ENCODE assay signal across 33 cellular contexts in genomic region chr2:217617496-217618085, GRCh38.
DNase-seq lines count a peak whose midpoint lies in the region; ATAC-seq and TF ChIP-seq lines count a peak whose summit lies in the region.
"Had no signal": no experiment of that assay in that cellular context is flagged by ENCODE, and none has a peak within 500 bp of the region (broad histone marks: within the 10 kb centered on the region; RNA-seq: fewer than 3 reads in every experiment).

No MANE protein-coding gene starts in this region.

- peak; percentile 57 for ATAC-seq in GM23338
- no peak for ATAC-seq in Right ventricle myocardium superior (ENCODE audit: poor library complexity)
- no peak for ATAC-seq in esophagus mucosa
- ATAC-seq: A549; gastrocnemius medialis; left colon; sciatic nerve; stimulated activated naive CD8-positive, alpha-beta T cell treated with anti-CD3 and anti-CD28 coated beads, Interleukin-15, amount 100 ng/mL, for 72 hours had no signal

- no peak for TF ChIP-seq POLR2A in stomach (IDR thresholded peaks at IDR 0.05)

- no peak for TF ChIP-seq EP300 in stomach (IDR thresholded peaks at IDR 0.05)

- H3K4me1 Mint-ChIP-seq in GM23338 (peaks cover 15% of the 10 kb centered on the region), nephron progenitor cell (peaks cover 73% of the 10 kb centered on the region)
- H3K4me1 Mint-ChIP-seq: central memory CD8-positive, alpha-beta T cell had no signal

- H3K36me3 Mint-ChIP-seq in GM23338 (ENCODE audit: low read depth) (no peaks in the 10 kb centered on the region), nephron progenitor cell (ENCODE audit: low read depth) (no peaks in the 10 kb centered on the region)

- H3K4me3 ChIP-seq in GM23338: no peak overlapping the region
- H3K4me3 ChIP-seq in adipocyte (ENCODE audit: low read length): no peak overlapping the region
- H3K4me3 ChIP-seq in fibroblast of villous mesenchyme (ENCODE audit: low read depth, low read length): no peak overlapping the region
- H3K4me3 ChIP-seq in stomach: no peak overlapping the region
- H3K4me3 ChIP-seq: A549, dorsolateral prefrontal cortex, esophagus squamous epithelium, gastrocnemius medialis, Peyer's patch, vagina had no signal

- H3K27ac ChIP-seq in GM23338 (ENCODE audit: low read depth) (no peak overlapping the region), stomach (peak overlapping the region in 2 of 5 donors; percentile 6 to 25)
- H3K27ac ChIP-seq: A549, dorsolateral prefrontal cortex, esophagus squamous epithelium, gastrocnemius medialis, Peyer's patch, vagina had no signal

- H3K27me3 ChIP-seq in GM23338 (ENCODE audit: insufficient read depth): no peaks in the 10 kb centered on the region
- no peaks in the 10 kb centered on the region for H3K27me3 ChIP-seq in adipocyte (replicated peaks; ENCODE audit: control insufficient read depth, insufficient read depth, low read length)
- no peaks in the 10 kb centered on the region for H3K27me3 ChIP-seq in stomach
- H3K27me3 ChIP-seq: dorsolateral prefrontal cortex, esophagus squamous epithelium, gastrocnemius medialis, Peyer's patch, vagina had no signal

- H3K9me3 ChIP-seq in adipocyte (ENCODE audit: control insufficient read depth, low read length): no peaks in the 10 kb centered on the region
- no peaks in the 10 kb centered on the region for H3K9me3 ChIP-seq in stomach
- H3K9me3 ChIP-seq: A549, esophagus squamous epithelium, gastrocnemius medialis, Peyer's patch, vagina had no signal

- H3K4me1 ChIP-seq in GM23338 (ENCODE audit: insufficient read depth) (peaks cover 7% of the 10 kb centered on the region), adipocyte (ENCODE audit: control insufficient read depth, insufficient read depth, low read length) (no peaks in the 10 kb centered on the region), stomach (peaks cover 4 to 20% (median 10%) of the 10 kb centered on the region in 4 donors)
- H3K4me1 ChIP-seq: A549 had no signal

- H3K9me2 ChIP-seq in GM23338 (ENCODE audit: insufficient read depth): 0 out of 2 replicates have a peak, but pooled peaks cover 8% of the 10 kb centered on the region

- WGBS in stomach, 5 donors: 52 to 65% (median 58%) methylated on average over 5 to 8 of the region's 8 CpGs

- no peaks in the 10 kb centered on the region for H3K79me2 ChIP-seq in GM23338 (replicated peaks; ENCODE audit: insufficient read depth)

- peaks cover 6% of the 10 kb centered on the region for H3K27me3 Mint-ChIP-seq in GM23338 (ENCODE audit: insufficient read depth, low read depth, poor library complexity)
- peaks cover 8% of the 10 kb centered on the region for H3K27me3 Mint-ChIP-seq in nephron progenitor cell (ENCODE audit: low read depth, poor library complexity)
- H3K27me3 Mint-ChIP-seq: activated CD4-positive, alpha-beta T cell treated with anti-CD3 and anti-CD28 coated beads, Interleukin-2, amount 10 ng/mL, durations not matched to agents 24 days and 14 days; activated naive CD8-positive, alpha-beta T cell treated with anti-CD3 and anti-CD28 coated beads for 36 hours; activated T-cell treated with anti-CD3 and anti-CD28 coated beads, Interleukin-2, amount 50 U/mL, for 24 hours; CD4-positive, alpha-beta T cell; central memory CD8-positive, alpha-beta T cell; stimulated activated naive CD8-positive, alpha-beta T cell treated with anti-CD3 and anti-CD28 coated beads, Interleukin-15, amount 100 ng/mL, for 72 hours had no signal

- H3K27ac Mint-ChIP-seq in GM23338 (no peak overlapping the region), nephron progenitor cell (peak overlapping the region; percentile 95)
- H3K27ac Mint-ChIP-seq: activated CD4-positive, alpha-beta T cell treated with anti-CD3 and anti-CD28 coated beads, Interleukin-2, amount 10 ng/mL, durations not matched to agents 24 days and 14 days; activated naive CD8-positive, alpha-beta T cell treated with anti-CD3 and anti-CD28 coated beads for 36 hours; activated T-cell treated with anti-CD3 and anti-CD28 coated beads, Interleukin-2, amount 50 U/mL, for 24 hours; CD4-positive, alpha-beta T cell; stimulated activated naive CD8-positive, alpha-beta T cell treated with anti-CD3 and anti-CD28 coated beads, Interleukin-15, amount 100 ng/mL, for 72 hours had no signal

- no peak overlapping the region for H3K4me2 ChIP-seq in GM23338
- H3K4me2 ChIP-seq: A549 had no signal

- no peaks in the 10 kb centered on the region for H3K36me3 ChIP-seq in GM23338 (ENCODE audit: insufficient read depth)
- no peaks in the 10 kb centered on the region for H3K36me3 ChIP-seq in adipocyte (ENCODE audit: control insufficient read depth, insufficient read depth, low read length, severe bottlenecking)
- H3K36me3 ChIP-seq in stomach: no peaks in the 10 kb centered on the region
- H3K36me3 ChIP-seq: esophagus squamous epithelium, gastrocnemius medialis, Peyer's patch, vagina had no signal

- H3F3A ChIP-seq in GM23338 (replicated peaks; ENCODE audit: low read depth): no peaks in the 10 kb centered on the region

- no peaks in the 10 kb centered on the region for H3K9me3 Mint-ChIP-seq in GM23338
- no peaks in the 10 kb centered on the region for H3K9me3 Mint-ChIP-seq in nephron progenitor cell
- H3K9me3 Mint-ChIP-seq: activated CD4-positive, alpha-beta T cell treated with anti-CD3 and anti-CD28 coated beads, Interleukin-2, amount 10 ng/mL, durations not matched to agents 24 days and 14 days; activated naive CD8-positive, alpha-beta T cell treated with anti-CD3 and anti-CD28 coated beads for 36 hours; activated T-cell treated with anti-CD3 and anti-CD28 coated beads, Interleukin-2, amount 50 U/mL, for 24 hours; CD4-positive, alpha-beta T cell; central memory CD8-positive, alpha-beta T cell; stimulated activated naive CD8-positive, alpha-beta T cell treated with anti-CD3 and anti-CD28 coated beads, Interleukin-15, amount 100 ng/mL, for 72 hours had no signal

- TF ChIP-seq CTCF in GM23338 (conservative IDR thresholded peaks at IDR 0.05; ENCODE audit: low read depth in 2 of 2) (no peak), fibroblast of villous mesenchyme (IDR thresholded peaks at IDR 0.05; ENCODE audit: insufficient read depth, low read depth, low read length) (no peak), nephron progenitor cell (IDR thresholded peaks at IDR 0.05) (no peak), stomach (IDR thresholded peaks at IDR 0.05) (no peak)

- H3K9ac ChIP-seq in adipocyte (ENCODE audit: low read length): no peak overlapping the region

- no peaks in the 10 kb centered on the region for H4K20me1 ChIP-seq in GM23338 (replicated peaks; ENCODE audit: insufficient read depth)

- H3K4me3 Mint-ChIP-seq in GM23338 (no peak overlapping the region), nephron progenitor cell (peak overlapping the region; percentile 46)
- H3K4me3 Mint-ChIP-seq: activated CD4-positive, alpha-beta T cell treated with anti-CD3 and anti-CD28 coated beads, Interleukin-2, amount 10 ng/mL, durations not matched to agents 24 days and 14 days; activated naive CD8-positive, alpha-beta T cell treated with anti-CD3 and anti-CD28 coated beads for 36 hours; activated T-cell treated with anti-CD3 and anti-CD28 coated beads, Interleukin-2, amount 50 U/mL, for 24 hours; CD4-positive, alpha-beta T cell; central memory CD8-positive, alpha-beta T cell; stimulated activated naive CD8-positive, alpha-beta T cell treated with anti-CD3 and anti-CD28 coated beads, Interleukin-15, amount 100 ng/mL, for 72 hours had no signal

- H2AFZ ChIP-seq in GM23338: no peak overlapping the region

- peak; percentile 19 for DNase-seq in GM23338 (ENCODE audit: low spot score)
- peak; percentile 24 for DNase-seq in adipocyte (ENCODE audit: low read depth)
- peak; percentile 35 for DNase-seq in fibroblast of villous mesenchyme (ENCODE audit: low read depth)
- peak; percentile 35 for DNase-seq in nephron progenitor cell
- no peak for DNase-seq in activated gamma-delta T cell (lab: John Stamatoyannopoulos, UW)
- DNase-seq in stomach: no peak
- DNase-seq in Right ventricle myocardium superior: no peak
- DNase-seq: activated CD4-positive, alpha-beta T cell treated with anti-CD3 and anti-CD28 coated beads, Interleukin-2, amount 10 ng/mL, durations not matched to agents 24 days and 14 days; activated effector memory CD4-positive, alpha-beta T cell treated with anti-CD3 and anti-CD28 coated beads, Interleukin-2, amount 50 U/mL, for 16 hours; activated naive CD8-positive, alpha-beta T cell treated with anti-CD3 and anti-CD28 coated beads for 36 hours; activated T-cell treated with anti-CD3 and anti-CD28 coated beads, Interleukin-2, amount 50 U/mL, for 24 hours; CD4-positive, alpha-beta T cell; dorsolateral prefrontal cortex; esophagus squamous epithelium; gastrocnemius medialis; left colon; mammary epithelial cell; NCI-H1436 treated with DMSO at 0.1 percent for 48 hours; NCI-H2081 treated with DMSO at 0.1 percent for 48 hours; NCI-H345; NCI-H748 treated with DMSO at 0.1 percent for 48 hours; Peyer's patch; SIG-M5; stimulated activated CD4-positive, alpha-beta T cell treated with anti-CD3 and anti-CD28 coated beads, Interleukin-12 subunit alpha, Interleukin-12 subunit beta, amount 100 ng/mL, for 4 hours; stimulated activated CD4-positive, alpha-beta T cell treated with anti-CD3 and anti-CD28 coated beads, Interleukin-2, amount 100 ng/mL, for 48 hours; stimulated activated naive CD8-positive, alpha-beta T cell treated with anti-CD3 and anti-CD28 coated beads, Interleukin-15, amount 100 ng/mL, for 72 hours; SW 1271; T-helper 9 cell had no signal

- intact Hi-C loops in stomach (cut with DNase I; ENCODE audit: low total_unique reads): no loop called here
- intact Hi-C loops in Right ventricle myocardium superior (cut with DNase I): no loop called here

Comparison
In these comparisons a context has a peak if more than half of its experiments do, and no peak if none do; other contexts are left out.
1. DNase-seq: peak in GM23338 (single experiment), adipocyte (single experiment), fibroblast of villous mesenchyme (single experiment) and nephron progenitor cell (single experiment); none in activated gamma-delta T cell (single experiment), stomach (single experiment) and Right ventricle myocardium superior (single experiment).